Comparison of ENCODE assay signal across 8 cellular contexts in the genomic region with DNA sequence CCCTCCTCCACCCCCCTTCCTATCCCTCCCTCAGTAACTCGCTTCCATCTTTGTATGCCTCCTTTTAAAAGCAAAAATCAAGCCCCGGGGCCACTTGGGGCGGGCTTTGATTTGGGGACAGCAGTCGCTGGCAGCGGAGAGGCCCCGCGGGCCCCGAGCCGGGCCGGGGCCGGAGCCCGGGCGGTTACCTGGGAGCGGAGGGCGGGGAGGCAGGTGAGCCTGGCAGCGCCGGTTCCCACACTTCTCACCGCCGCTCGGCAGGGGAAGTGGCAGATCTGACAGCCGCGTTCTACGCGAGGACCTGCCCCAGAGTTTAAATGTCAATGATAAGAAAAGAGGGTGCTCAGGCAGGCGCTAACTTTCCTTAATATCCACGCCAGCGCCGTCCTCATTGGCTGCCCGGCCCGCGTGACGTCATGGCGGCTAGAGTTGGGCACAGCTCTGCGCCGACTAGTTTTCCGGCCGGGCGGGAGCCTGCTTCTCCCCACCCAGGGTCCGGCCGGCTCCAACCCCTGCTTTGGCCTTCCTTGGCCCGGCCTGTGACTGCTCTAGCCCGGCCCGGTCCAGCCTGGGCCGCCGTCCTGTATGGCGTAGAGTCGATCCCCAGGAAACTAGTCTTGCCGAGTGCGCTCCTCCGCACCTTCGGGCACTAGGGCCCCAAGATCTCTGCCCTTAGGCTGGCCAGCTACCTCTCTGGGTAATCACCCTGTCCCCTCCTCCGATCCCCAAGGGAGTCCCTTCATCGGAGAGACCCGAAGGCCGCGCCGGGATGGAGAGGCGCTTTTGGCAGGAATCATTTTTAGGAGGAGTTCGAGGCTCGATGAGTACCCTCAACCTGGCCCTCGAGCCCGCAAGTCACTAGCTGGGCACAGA. TPM values are rescaled to one million over a fixed set of nuclear protein-coding genes. Genes with fewer than 3 reads are reported as not detected.
DNase-seq lines count a peak whose midpoint lies in the region; ATAC-seq, FAIRE-seq and TF ChIP-seq lines count a peak whose summit lies in the region.

No MANE protein-coding gene starts in this region.

- no peak overlapping the region for H3K27ac ChIP-seq in CD4-positive, CD25-positive, alpha-beta regulatory T cell (ENCODE audit: insufficient read depth, low read length, poor library complexity, severe bottlenecking)
- H3K27ac ChIP-seq in HUES6 (ENCODE audit: low read depth, low read length) = no peak overlapping the region
- no peak overlapping the region for H3K27ac ChIP-seq in endothelial cell of umbilical vein (ENCODE audit: insufficient read depth, low read depth, low read length)

- H3K9me1 ChIP-seq in endothelial cell of umbilical vein (replicated peaks; ENCODE audit: control insufficient read depth, extremely low read depth, insufficient read depth, low read length) = no peaks in the 10 kb centered on the region

- no peak for TF ChIP-seq CTCF in endothelial cell of umbilical vein (IDR thresholded peaks at IDR 0.05; ENCODE audit: extremely low read depth in 1 of 2, insufficient read depth in 1 of 2, low read depth in 1 of 2, low read length in 2 of 2)

- ATAC-seq in CD4-positive, CD25-positive, alpha-beta regulatory T cell (ENCODE audit: low read depth in 2 of 2) = no peak
- ATAC-seq in naive thymus-derived CD8-positive, alpha-beta T cell = peak; percentile 23 to 35
- ATAC-seq in left lobe of liver (no peak), GM21576 (IDR thresholded peaks at IDR 0.05; ENCODE audit: unreplicated experiment) (no peak)

- H3K27me3 ChIP-seq in CD4-positive, CD25-positive, alpha-beta regulatory T cell (ENCODE audit: control insufficient read depth, insufficient read depth, low read length) = peaks cover 38% of the 10 kb centered on the region
- peaks cover 100% of the 10 kb centered on the region for H3K27me3 ChIP-seq in HUES6 (ENCODE audit: control insufficient read depth, insufficient read depth, low read length)
- peaks cover 92 to 99% of the 10 kb centered on the region in 2 experiments for H3K27me3 ChIP-seq in endothelial cell of umbilical vein (ENCODE audit: control insufficient read depth in 2 of 2, insufficient read depth in 2 of 2, low read length in 2 of 2)

- POLR2A ChIA-PET in endothelial cell of umbilical vein (lab: Charles Lee) = no interaction called here
- POLR2A ChIA-PET in naive thymus-derived CD8-positive, alpha-beta T cell (lab: Charles Lee) = no interaction called here

- peaks cover 0 to 9% (median 0%) of the 10 kb centered on the region in 7 donors for H3K9me3 Mint-ChIP-seq in CD4-positive, CD25-positive, alpha-beta regulatory T cell
- peaks cover 0 to 12% (median 3%) of the 10 kb centered on the region in 9 donors for H3K9me3 Mint-ChIP-seq in naive thymus-derived CD8-positive, alpha-beta T cell

- peak overlapping the region in 3 of 4 donors; percentile 70 to 79 (median 74) for H3K4me3 Mint-ChIP-seq in CD4-positive, CD25-positive, alpha-beta regulatory T cell
- peak overlapping the region; percentile 57 to 84 (median 76) for H3K4me3 Mint-ChIP-seq in naive thymus-derived CD8-positive, alpha-beta T cell

- no peaks in the 10 kb centered on the region for H3K36me3 Mint-ChIP-seq in CD4-positive, CD25-positive, alpha-beta regulatory T cell
- H3K36me3 Mint-ChIP-seq in naive thymus-derived CD8-positive, alpha-beta T cell = peaks cover 0 to 12% (median 6%) of the 10 kb centered on the region in 3 donors

- CTCF ChIA-PET in endothelial cell of umbilical vein (lab: Charles Lee) = interaction anchor here (1.1 kb wide), 1 partner anchor 8 kb away, joined by 3 read pairs; no protein-coding TSS in a partner anchor

- no TSS peak for BruUV-seq in endothelial cell of umbilical vein (replicated peaks; lab: Mats Ljungman, UMichigan)

- H2AFZ ChIP-seq in endothelial cell of umbilical vein (ENCODE audit: low read depth, low read length) = no peak overlapping the region

- H3K4me1 ChIP-seq in CD4-positive, CD25-positive, alpha-beta regulatory T cell (ENCODE audit: control insufficient read depth, insufficient read depth, low read length, poor library complexity, severe bottlenecking) = peaks cover 52% of the 10 kb centered on the region
- peaks cover 63% of the 10 kb centered on the region for H3K4me1 ChIP-seq in HUES6 (ENCODE audit: control insufficient read depth, insufficient read depth, low read length)
- H3K4me1 ChIP-seq in endothelial cell of umbilical vein (ENCODE audit: control insufficient read depth, extremely low read depth, insufficient read depth, low read length) = peaks cover 2% of the 10 kb centered on the region

- peaks cover 89% of the 10 kb centered on the region for H3K27me3 Mint-ChIP-seq in CD4-positive, CD25-positive, alpha-beta regulatory T cell
- H3K27me3 Mint-ChIP-seq in naive thymus-derived CD8-positive, alpha-beta T cell = peaks cover 33 to 76% (median 52%) of the 10 kb centered on the region in 5 donors

- H3K9ac ChIP-seq in HUES6 (ENCODE audit: low read length) = no peak overlapping the region
- no peak overlapping the region for H3K9ac ChIP-seq in endothelial cell of umbilical vein (replicated peaks; ENCODE audit: extremely low read depth, insufficient read depth, low read length)

- TF ChIP-seq POLR2A in endothelial cell of umbilical vein (IDR thresholded peaks at IDR 0.05; ENCODE audit: low read depth, low read length) = no peak

- peak overlapping the region in 1 of 3 donors; percentile 9 for H3K27ac Mint-ChIP-seq in CD4-positive, CD25-positive, alpha-beta regulatory T cell
- peak overlapping the region in 1 of 10 donors; percentile 13 for H3K27ac Mint-ChIP-seq in naive thymus-derived CD8-positive, alpha-beta T cell

- intact Hi-C loops in endothelial cell of umbilical vein (cut with micrococcal nuclease) = loop anchor here (10.0 kb wide), 1 partner anchor 787 kb away; no protein-coding TSS in a partner anchor

- no peaks in the 10 kb centered on the region for H3K79me2 ChIP-seq in endothelial cell of umbilical vein (ENCODE audit: control insufficient read depth, insufficient read depth, low read length)

- FAIRE-seq in endothelial cell of umbilical vein (lab: Jason Lieb, UNC) = no peak

- no peak overlapping the region for H3K4me2 ChIP-seq in endothelial cell of umbilical vein (ENCODE audit: insufficient read depth, low read length)

- no peak for DNase-seq in CD4-positive, CD25-positive, alpha-beta regulatory T cell
- DNase-seq in endothelial cell of umbilical vein (ENCODE audit: low read depth, low spot score) (no peak), left lobe of liver (ENCODE audit: low spot score) (no peak), SHP77 (lab: John Stamatoyannopoulos, UW) (no peak), putamen (ENCODE audit: low spot score) (no peak)
- DNase-seq in naive thymus-derived CD8-positive, alpha-beta T cell = no peak

- H3K36me3 ChIP-seq in CD4-positive, CD25-positive, alpha-beta regulatory T cell (ENCODE audit: control insufficient read depth, insufficient read depth, low read length) = no peaks in the 10 kb centered on the region
- H3K36me3 ChIP-seq in HUES6 (ENCODE audit: control insufficient read depth, insufficient read depth, low read length) (no peaks in the 10 kb centered on the region), endothelial cell of umbilical vein (ENCODE audit: control insufficient read depth in 2 of 2, extremely low read depth in 1 of 2, insufficient read depth in 2 of 2, low read length in 2 of 2) (no peaks in the 10 kb centered on the region)

- no peaks in the 10 kb centered on the region for H4K20me1 ChIP-seq in endothelial cell of umbilical vein (replicated peaks; ENCODE audit: control insufficient read depth, extremely low read depth, insufficient read depth, low read length)

- peaks cover 0 to 3% of the 10 kb centered on the region in 2 experiments for H3K9me3 ChIP-seq in CD4-positive, CD25-positive, alpha-beta regulatory T cell (ENCODE audit: control insufficient read depth in 2 of 2, low read length in 2 of 2)
- H3K9me3 ChIP-seq in HUES6 (ENCODE audit: control insufficient read depth, insufficient read depth, low read depth, low read length) = no peaks in the 10 kb centered on the region
- no peaks in the 10 kb centered on the region for H3K9me3 ChIP-seq in endothelial cell of umbilical vein (replicated peaks; ENCODE audit: control insufficient read depth, insufficient read depth, low read length)

- dilution Hi-C loops in endothelial cell of umbilical vein (cut with MboI; ENCODE audit: extremely low pct_ligation_motif_present, low sequenced_read_pairs) = no loop called here

- H3K4me3 ChIP-seq in CD4-positive, CD25-positive, alpha-beta regulatory T cell (ENCODE audit: low read depth, low read length) = no peak overlapping the region
- peak overlapping the region; percentile 63 for H3K4me3 ChIP-seq in HUES6 (ENCODE audit: low read depth, low read length)
- H3K4me3 ChIP-seq in endothelial cell of umbilical vein (replicated peaks in 1 of 3; ENCODE audit: insufficient read depth in 1 of 3, low read depth in 1 of 3, low read length in 3 of 3) = no peak overlapping the region

- H3K4me1 Mint-ChIP-seq in CD4-positive, CD25-positive, alpha-beta regulatory T cell = peaks cover 9 to 36% (median 11%) of the 10 kb centered on the region in 4 donors
- peaks cover 10 to 39% (median 35%) of the 10 kb centered on the region in 4 donors for H3K4me1 Mint-ChIP-seq in naive thymus-derived CD8-positive, alpha-beta T cell

TF ChIP-seq in endothelial cell of umbilical vein, 7 proteins besides CTCF, POLR2A, EP300 and RAD21:
- TF ChIP-seq JUN (IDR thresholded peaks at IDR 0.05; ENCODE audit: borderline replicate concordance, insufficient read depth, insufficient read length, low read depth) (no peak), EZH2 (IDR thresholded peaks at IDR 0.05; ENCODE audit: borderline replicate concordance, low read depth, low read length, severe bottlenecking) (peak; percentile 54)

RNA-seq across cellular contexts. Expression of a gene that starts 6.7 kb away (rescaled TPM):
- not detected for total RNA-seq in CD4-positive, CD25-positive, alpha-beta regulatory T cell
- polyA plus RNA-seq in CD4-positive, CD25-positive, alpha-beta regulatory T cell = not detected
- not detected in 2 replicates for total RNA-seq in endothelial cell of umbilical vein
- not detected in 2 replicates for polyA plus RNA-seq in endothelial cell of umbilical vein
- polyA plus RNA-seq in endothelial cell of umbilical vein (2011; cell fraction: cytosol; rRNA removed) = 0.04 and 0.10 TPM in 2 replicates
- polyA plus RNA-seq in endothelial cell of umbilical vein (2011; cell fraction: nucleus; rRNA removed) = not detected in 2 replicates
- polyA plus RNA-seq in endothelial cell of umbilical vein (2012) = not detected in 2 replicates
- polyA minus RNA-seq in endothelial cell of umbilical vein = 0.91 TPM in 1 of 2 replicates, not detected in the other
- polyA minus RNA-seq in endothelial cell of umbilical vein (2011; cell fraction: cytosol; rRNA and poly(A)+ RNA removed) = 3.7 TPM
- polyA minus RNA-seq in endothelial cell of umbilical vein (2011; cell fraction: nucleus; rRNA and poly(A)+ RNA removed) = not detected in 2 replicates
- not detected for total RNA-seq in naive thymus-derived CD8-positive, alpha-beta T cell
- polyA plus RNA-seq in naive thymus-derived CD8-positive, alpha-beta T cell = under 1 TPM in 1 of 3 donors, not detected in 2; 0.05 TPM
- not detected for total RNA-seq in left lobe of liver

Comparison
In these comparisons a context has a peak if more than half of its experiments do, and no peak if none do; other contexts are left out.
1. ATAC-seq: peak in naive thymus-derived CD8-positive, alpha-beta T cell (2 of 2); none in CD4-positive, CD25-positive, alpha-beta regulatory T cell (0 of 2), left lobe of liver (single experiment) and GM21576 (single experiment).